In genomic region chr9:33044677-33045282, GRCh38 we compare ENCODE assay signal across 8 cellular contexts. TPM values are rescaled to one million over a fixed set of nuclear protein-coding genes. Genes with fewer than 3 reads are reported as not detected.
DNase-seq lines count a peak whose midpoint lies in the region; ATAC-seq and TF ChIP-seq lines count a peak whose summit lies in the region.

No MANE protein-coding gene starts in this region.

- peak overlapping the region; percentile 58 for H3K27ac ChIP-seq in temporal lobe (ENCODE audit: low read depth, low read length)

- DNase-seq in T-helper 2 cell treated with Interferon-gamma antibody and Interleukin-4, amounts not matched to agents 5 μg/mL and 100 μg/mL, for 36 hours (ENCODE audit: low spot score) = no peak
- DNase-seq in T-helper 2 cell (no peak), NCI-H2227 (lab: John Stamatoyannopoulos, UW; ENCODE audit: unreplicated experiment) (peak; percentile 36), cardiac fibroblast (ENCODE audit: low read depth in 2 of 2) (peak; percentile 33 to 40), left kidney (ENCODE audit: low read depth, low spot score) (peak; percentile 68)
- no peak for DNase-seq in stimulated activated CD4-positive, alpha-beta T cell treated with anti-CD3 and anti-CD28 coated beads, Interleukin-1b, Interleukin-23, amount 100 ng/mL, for 48 hours

- peaks cover 36% of the 10 kb centered on the region for H3K36me3 Mint-ChIP-seq in T-helper 2 cell treated with Interferon-gamma antibody and Interleukin-4, amounts not matched to agents 5 μg/mL and 100 μg/mL, for 36 hours (ENCODE audit: low read depth)

- H3K27me3 Mint-ChIP-seq in T-helper 2 cell treated with Interferon-gamma antibody and Interleukin-4, amounts not matched to agents 5 μg/mL and 100 μg/mL, for 36 hours (ENCODE audit: low read depth) = no peaks in the 10 kb centered on the region

- peak overlapping the region; percentile 68 to 69 for H3K4me3 ChIP-seq in cardiac fibroblast (replicated peaks in 1 of 2; ENCODE audit: low read depth in 2 of 2, low read length in 2 of 2)

- TF ChIP-seq CTCF in cardiac fibroblast (IDR thresholded peaks at IDR 0.05; ENCODE audit: low read depth, low read length) = peak; percentile 1

- peak overlapping the region; percentile 68 for H3K27ac Mint-ChIP-seq in T-helper 2 cell treated with Interferon-gamma antibody and Interleukin-4, amounts not matched to agents 5 μg/mL and 100 μg/mL, for 36 hours

- peaks cover 14% of the 10 kb centered on the region for H3K4me1 Mint-ChIP-seq in T-helper 2 cell treated with Interferon-gamma antibody and Interleukin-4, amounts not matched to agents 5 μg/mL and 100 μg/mL, for 36 hours (ENCODE audit: low read depth)

- no peak for ATAC-seq in GM19324 (IDR thresholded peaks at IDR 0.05; ENCODE audit: low FRiP score, unreplicated experiment)

- peak overlapping the region; percentile 80 for H3K4me3 Mint-ChIP-seq in T-helper 2 cell treated with Interferon-gamma antibody and Interleukin-4, amounts not matched to agents 5 μg/mL and 100 μg/mL, for 36 hours

- H3K9me3 Mint-ChIP-seq in T-helper 2 cell treated with Interferon-gamma antibody and Interleukin-4, amounts not matched to agents 5 μg/mL and 100 μg/mL, for 36 hours = no peaks in the 10 kb centered on the region

RNA-seq across cellular contexts. Expression of gene DNAJA1, which starts 19.7 kb away (rescaled TPM):
- total RNA-seq in temporal lobe = 232 TPM

RNA-seq across cellular contexts. Expression of gene SMU1, which starts 31.7 kb away (rescaled TPM):
- total RNA-seq in temporal lobe = 29.3 TPM

RNA-seq across cellular contexts. Expression of gene APTX, which starts 43.4 kb away (rescaled TPM):
- 21.4 TPM for total RNA-seq in temporal lobe

Comparison
In these comparisons a context has a peak if more than half of its experiments do, and no peak if none do; other contexts are left out.
1. DNase-seq: peak in NCI-H2227 (single experiment), cardiac fibroblast (2 of 2) and left kidney (single experiment); none in T-helper 2 cell treated with Interferon-gamma antibody and Interleukin-4, amounts not matched to agents 5 μg/mL and 100 μg/mL, for 36 hours (single experiment), T-helper 2 cell (0 of 5) and stimulated activated CD4-positive, alpha-beta T cell treated with anti-CD3 and anti-CD28 coated beads, Interleukin-1b, Interleukin-23, amount 100 ng/mL, for 48 hours (single experiment).